19 cellular contexts compared by ENCODE assay signal in genomic region chr17:29880031-29880430, GRCh38. TPM values are rescaled to one million over a fixed set of nuclear protein-coding genes. Genes with fewer than 3 reads are reported as not detected.
A peak's percentile ranks its signal among the peaks of the same experiment; 100 is the strongest.
DNase-seq lines count a peak whose midpoint lies in the region; ATAC-seq, FAIRE-seq and TF ChIP-seq lines count a peak whose summit lies in the region.
"Had no signal": no experiment of that assay in that cellular context is flagged by ENCODE, and none has a peak within 500 bp of the region (broad histone marks: within the 10 kb centered on the region; RNA-seq: fewer than 3 reads in every experiment).

No MANE protein-coding gene starts in this region.

- peaks cover 8% of the 10 kb centered on the region; the same call in 1 of the 2 replicates for H3F3A ChIP-seq in GM23248 (ENCODE audit: insufficient read depth)

- intact Hi-C loops in IMR-90 (cut with micrococcal nuclease): no loop called here

- H3K79me1 ChIP-seq in IMR-90 (ENCODE audit: low read depth in 1 of 2, low read length in 2 of 2): peaks cover 12 to 38% of the 10 kb centered on the region in 2 experiments

- H3K27ac Mint-ChIP-seq in T-helper 2 cell treated with Interferon-gamma antibody and Interleukin-4, amounts not matched to agents 5 μg/mL and 100 μg/mL, for 36 hours: no peak overlapping the region
- H3K27ac Mint-ChIP-seq: CD4-positive, alpha-beta T cell; GM23338; H9 had no signal

- H3K9me1 ChIP-seq in IMR-90 (ENCODE audit: insufficient read depth, low read length): peaks cover 3% of the 10 kb centered on the region

- no peak overlapping the region for H3K4ac ChIP-seq in IMR-90 (ENCODE audit: low read depth, low read length)

- dilution Hi-C loops in IMR-90 (cut with HindIII; ENCODE audit: low sequenced_read_pairs, unreplicated experiment): no loop called here

- peaks cover 15% of the 10 kb centered on the region for H3K4me1 ChIP-seq in GM23248 (ENCODE audit: insufficient read depth)
- no peaks in the 10 kb centered on the region; the same call in 1 of the 2 replicates for H3K4me1 ChIP-seq in IMR-90 (ENCODE audit: control insufficient read depth, insufficient read depth, low read length)
- H3K4me1 ChIP-seq in small intestine (ENCODE audit: control insufficient read depth in 2 of 2, insufficient read depth in 1 of 2, low read depth in 1 of 2, low read length in 1 of 2): no peaks in the 10 kb centered on the region

- no peaks in the 10 kb centered on the region for H3K36me3 ChIP-seq in GM23248 (ENCODE audit: low read depth)
- no peaks in the 10 kb centered on the region for H3K36me3 ChIP-seq in IMR-90 (ENCODE audit: control insufficient read depth, insufficient read depth, low read length)
- H3K36me3 ChIP-seq in small intestine (ENCODE audit: control insufficient read depth in 2 of 2, insufficient read depth in 2 of 2, low read length in 2 of 2): peaks cover 0 to 3% of the 10 kb centered on the region in 2 donors

- H3K9me3 Mint-ChIP-seq in T-helper 2 cell treated with Interferon-gamma antibody and Interleukin-4, amounts not matched to agents 5 μg/mL and 100 μg/mL, for 36 hours: no peaks in the 10 kb centered on the region
- H3K9me3 Mint-ChIP-seq: CD4-positive, alpha-beta T cell; GM23338; H9 had no signal

- peaks cover 93% of the 10 kb centered on the region for H3K79me2 ChIP-seq in GM23248 (ENCODE audit: insufficient read depth)

- no peak overlapping the region for H3K4me3 Mint-ChIP-seq in T-helper 2 cell treated with Interferon-gamma antibody and Interleukin-4, amounts not matched to agents 5 μg/mL and 100 μg/mL, for 36 hours
- H3K4me3 Mint-ChIP-seq: CD4-positive, alpha-beta T cell; GM23338; H9 had no signal

- in situ Hi-C loops in GM23248 (cut with MboI): no loop called here
- in situ Hi-C loops in IMR-90 (cut with MboI; ENCODE audit: low sequenced_read_pairs): no loop called here

- TF ChIP-seq POLR2A in IMR-90 (IDR thresholded peaks at IDR 0.05; ENCODE audit: low read depth, low read length): no peak

- H4K8ac ChIP-seq in IMR-90 (ENCODE audit: low read depth in 2 of 2, low read length in 2 of 2): no peak overlapping the region

- no peak overlapping the region for H2BK15ac ChIP-seq in IMR-90 (ENCODE audit: low read depth, low read length)

- no peak for FAIRE-seq in small intestine (lab: Jason Lieb, UNC)
- FAIRE-seq: GM18507, HepG2 had no signal

- peak overlapping the region; percentile 35; the same call in 1 of the 2 replicates for H3K14ac ChIP-seq in IMR-90 (replicated peaks; ENCODE audit: low read depth, low read length)

- peaks cover 2% of the 10 kb centered on the region for H3K36me3 Mint-ChIP-seq in T-helper 2 cell treated with Interferon-gamma antibody and Interleukin-4, amounts not matched to agents 5 μg/mL and 100 μg/mL, for 36 hours (ENCODE audit: low read depth)

- no peak overlapping the region for H3K9ac ChIP-seq in GM23248
- H3K9ac ChIP-seq in IMR-90 (ENCODE audit: low read depth, low read length): no peak overlapping the region
- H3K9ac ChIP-seq: BLaER1 treated with 17β-estradiol and CSF1 and Interleukin-3, amounts not matched to agents 10 nM and 100 nM had no signal

- no peak overlapping the region for H2BK120ac ChIP-seq in IMR-90 (ENCODE audit: low read depth, low read length)

- no peak for TF ChIP-seq RAD21 in IMR-90 (IDR thresholded peaks at IDR 0.05; ENCODE audit: low read length)

- H2AFZ ChIP-seq in GM23248 (no peak overlapping the region), IMR-90 (replicated peaks; ENCODE audit: low read length, poor library complexity) (no peak overlapping the region)
- H2AFZ ChIP-seq: GM23338 had no signal

- H2AK5ac ChIP-seq in IMR-90 (ENCODE audit: low read depth, low read length): no peak overlapping the region

- DNase-seq in Daoy (ENCODE audit: low read depth) (peak; percentile 58), GM23248 (peak; percentile 43), IMR-90 (no peak), epithelial cell of esophagus (ENCODE audit: low read depth) (peak; percentile 33), small intestine (no peak), NCI-H1436 treated with DMSO at 0.1 percent for 48 hours (lab: John Stamatoyannopoulos, UW) (no peak), kidney glomerular epithelial cell (lab: John Stamatoyannopoulos, UW) (no peak)
- no peak for DNase-seq in T-helper 2 cell treated with Interferon-gamma antibody and Interleukin-4, amounts not matched to agents 5 μg/mL and 100 μg/mL, for 36 hours (ENCODE audit: low spot score)
- DNase-seq: ACHN; Calu3; CD4-positive, alpha-beta T cell; DMS 273 treated with DMSO at 0.1 percent for 48 hours; EL; GDM1; H9 had no signal

- WGBS in GM23248 (ENCODE audit: low coverage in 1 of 2, low lambda C conversion rate in 2 of 2, missing lambda C conversion rate in 2 of 2), 2 experiments: 56 to 62% methylated on average over 6 of the region's 6 CpGs
- 100% methylated on average over 1 of the region's 6 CpGs; no CpG with 5 or more reads in 1 of the 2 experiments for WGBS in IMR-90 (ENCODE audit: extremely low coverage in 2 of 2, insufficient read length in 1 of 2), 2 experiments
- WGBS in small intestine, 3 donors: 95 to 96% (median 96%) methylated on average over 6 of the region's 6 CpGs

- ATAC-seq in IMR-90 (ENCODE audit: low read depth): no peak
- ATAC-seq: GM23338, HepG2 had no signal

- H4K20me1 ChIP-seq in GM23248 (ENCODE audit: insufficient read depth) (0 out of 2 replicates have a peak, but pooled peaks cover 3% of the 10 kb centered on the region), IMR-90 (ENCODE audit: insufficient read depth, low read length) (no peaks in the 10 kb centered on the region)

- peaks cover 14% of the 10 kb centered on the region for H3K4me1 Mint-ChIP-seq in T-helper 2 cell treated with Interferon-gamma antibody and Interleukin-4, amounts not matched to agents 5 μg/mL and 100 μg/mL, for 36 hours (ENCODE audit: low read depth)

- no peak overlapping the region for H2AK9ac ChIP-seq in IMR-90 (replicated peaks; ENCODE audit: low read depth, low read length, poor library complexity)

- H3K9me3 ChIP-seq in GM23248 (ENCODE audit: low read depth): no peaks in the 10 kb centered on the region
- no peaks in the 10 kb centered on the region for H3K9me3 ChIP-seq in IMR-90 (ENCODE audit: control insufficient read depth, insufficient read depth, low read length)
- no peaks in the 10 kb centered on the region for H3K9me3 ChIP-seq in small intestine (ENCODE audit: control insufficient read depth, low read depth)

- no peak overlapping the region for H4K91ac ChIP-seq in IMR-90 (ENCODE audit: insufficient read depth, low read depth, low read length)

- no peak for TF ChIP-seq CTCF in IMR-90 (conservative IDR thresholded peaks at IDR 0.05; ENCODE audit: low read depth, low read length)
- no peak for TF ChIP-seq CTCF in epithelial cell of esophagus (IDR thresholded peaks at IDR 0.05; ENCODE audit: insufficient read depth, low read depth, low read length, missing control alignments)

- no TSS peak for BruUV-seq in IMR-90 (replicated peaks; lab: Mats Ljungman, UMichigan)

- H3K4me3 ChIP-seq in GM23248 (no peak overlapping the region), IMR-90 (ENCODE audit: insufficient read depth, low read depth, low read length) (no peak overlapping the region), epithelial cell of esophagus (ENCODE audit: low read length) (no peak overlapping the region), small intestine (ENCODE audit: low read depth in 1 of 2, low read length in 2 of 2) (no peak overlapping the region)
- H3K4me3 ChIP-seq: BLaER1 treated with 17β-estradiol and CSF1 and Interleukin-3, amounts not matched to agents 10 nM and 100 nM; GM23338 had no signal

- H3K27ac ChIP-seq in GM23248: no peak overlapping the region
- no peak overlapping the region for H3K27ac ChIP-seq in IMR-90 (ENCODE audit: insufficient read depth, low read length)
- no peak overlapping the region for H3K27ac ChIP-seq in small intestine (ENCODE audit: low read depth in 1 of 2, low read length in 1 of 2)
- H3K27ac ChIP-seq: BLaER1 treated with 17β-estradiol and CSF1 and Interleukin-3, amounts not matched to agents 10 nM and 100 nM had no signal

- POLR2A ChIA-PET in IMR-90 (lab: Charles Lee; ENCODE audit: unreplicated experiment): no interaction called here

- H3K4me2 ChIP-seq in GM23248 (ENCODE audit: unreplicated experiment) (no peak overlapping the region), IMR-90 (ENCODE audit: low read depth, low read length) (no peak overlapping the region)
- H3K4me2 ChIP-seq: BLaER1 treated with 17β-estradiol and CSF1 and Interleukin-3, amounts not matched to agents 10 nM and 100 nM; GM23338 had no signal

- H3K23ac ChIP-seq in IMR-90 (ENCODE audit: low read depth, low read length): peak overlapping the region; percentile 42; the same call in 1 of the 2 replicates

- H3K9me2 ChIP-seq in GM23248 (ENCODE audit: insufficient read depth): no peaks in the 10 kb centered on the region

- no peaks in the 10 kb centered on the region for H3K27me3 Mint-ChIP-seq in T-helper 2 cell treated with Interferon-gamma antibody and Interleukin-4, amounts not matched to agents 5 μg/mL and 100 μg/mL, for 36 hours (ENCODE audit: low read depth)
- H3K27me3 Mint-ChIP-seq: CD4-positive, alpha-beta T cell had no signal

- CTCF ChIA-PET in IMR-90 (lab: Yijun Ruan, JAX): no interaction called here

- H3K18ac ChIP-seq in IMR-90 (ENCODE audit: low read depth, low read length): no peak overlapping the region

- no peaks in the 10 kb centered on the region for H3K27me3 ChIP-seq in GM23248 (replicated peaks; ENCODE audit: insufficient read depth)
- no peaks in the 10 kb centered on the region for H3K27me3 ChIP-seq in IMR-90 (ENCODE audit: control insufficient read depth, insufficient read depth, low read length)
- H3K27me3 ChIP-seq in small intestine (ENCODE audit: control insufficient read depth in 2 of 2, insufficient read depth in 2 of 2, low read length in 2 of 2): no peaks in the 10 kb centered on the region
- H3K27me3 ChIP-seq: BLaER1 treated with 17β-estradiol and CSF1 and Interleukin-3, amounts not matched to agents 10 nM and 100 nM had no signal

- no peak overlapping the region for H2BK5ac ChIP-seq in IMR-90 (ENCODE audit: low read depth, low read length, poor library complexity, severe bottlenecking)

- no peak overlapping the region for H3K56ac ChIP-seq in IMR-90 (ENCODE audit: extremely low read depth, insufficient read depth, low read length)

- H2BK20ac ChIP-seq in IMR-90 (ENCODE audit: low read depth, low read length): no peak overlapping the region

- H4K5ac ChIP-seq in IMR-90 (ENCODE audit: low read depth, low read length): no peak overlapping the region

RNA-seq across cellular contexts. Expression of gene SSH2, which starts 50.0 kb away (rescaled TPM):
- 4.0 and 4.6 TPM in 2 replicates for total RNA-seq in Daoy (2014; rRNA removed; shearing (Covaris generic))
- 8.3 and 9.7 TPM in 2 replicates for total RNA-seq in GM23248 (2014; rRNA removed; shearing (Covaris generic))
- 16.3 and 18.9 TPM in 2 replicates for polyA plus RNA-seq in GM23248 (2016; fragmentation: Nextera tagmentation; extraction: Ambion mirVana)
- total RNA-seq in IMR-90 (2012; rRNA removed): 9.3 and 10.3 TPM in 2 replicates
- polyA plus RNA-seq in IMR-90 (2012; rRNA removed): 9.3 and 9.9 TPM in 2 replicates
- polyA plus RNA-seq in IMR-90 (2012; cell fraction: cytosol; rRNA removed): 9.0 and 10.1 TPM in 2 replicates
- 6.1 and 18.7 TPM in 2 replicates for polyA plus RNA-seq in IMR-90 (2012; cell fraction: nucleus; rRNA removed; ENCODE audit: low replicate concordance)
- 10 to 100 TPM; 11.6 to 14.8 (median 12.4) TPM for polyA plus RNA-seq in small intestine

Comparison
In these comparisons a context has a peak if more than half of its experiments do, and no peak if none do; other contexts are left out.
1. DNase-seq: peak in Daoy (single experiment), GM23248 (single experiment) and epithelial cell of esophagus (single experiment); none in IMR-90 (single experiment), small intestine (single experiment), NCI-H1436 treated with DMSO at 0.1 percent for 48 hours (single experiment), kidney glomerular epithelial cell (single experiment) and T-helper 2 cell treated with Interferon-gamma antibody and Interleukin-4, amounts not matched to agents 5 μg/mL and 100 μg/mL, for 36 hours (single experiment).